In the genomic region with DNA sequence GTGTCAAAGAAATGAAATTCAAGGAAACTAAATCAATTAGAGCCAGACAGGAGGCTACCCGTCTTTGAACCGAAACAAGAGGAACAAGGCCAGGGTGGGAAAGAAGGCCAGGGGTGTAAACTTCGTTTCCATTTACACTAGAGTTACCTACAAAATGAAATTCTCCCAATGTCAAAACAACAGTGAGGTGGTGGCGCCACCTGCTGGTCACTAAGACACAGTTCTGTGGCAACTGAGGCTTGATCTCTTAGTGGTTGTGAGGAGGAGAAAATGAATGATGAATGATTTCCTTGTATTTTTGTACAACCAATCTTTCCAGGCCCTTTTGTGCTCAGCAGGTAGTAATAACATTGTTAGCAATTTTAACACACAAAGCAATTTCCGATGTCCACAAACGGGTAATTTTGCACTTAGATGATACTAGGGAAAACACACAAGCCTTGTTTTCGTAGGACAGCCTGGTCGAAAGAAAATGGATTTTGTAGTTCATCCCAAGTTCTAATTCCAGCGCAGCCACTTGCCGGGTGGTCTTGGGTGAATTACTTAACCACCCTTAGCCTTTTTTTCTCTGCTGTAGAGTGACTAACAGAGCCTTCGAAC, we compare ENCODE assay signal across 8 cellular contexts. TPM values are rescaled to one million over a fixed set of nuclear protein-coding genes. Genes with fewer than 3 reads are reported as not detected.
DNase-seq lines count a peak whose midpoint lies in the region; ATAC-seq and TF ChIP-seq lines count a peak whose summit lies in the region.

No MANE protein-coding gene starts in this region.

- H3K9ac ChIP-seq in KMS-11 = no peak overlapping the region

- no peaks in the 10 kb centered on the region for H3K27me3 ChIP-seq in KMS-11 (ENCODE audit: insufficient read depth, low read depth)
- H3K27me3 ChIP-seq in Panc1 (ENCODE audit: control insufficient read depth, insufficient read depth, low read length) = no peaks in the 10 kb centered on the region

- peak; percentile 97 for TF ChIP-seq CTCF in KMS-11 (conservative IDR thresholded peaks at IDR 0.05; ENCODE audit: low read depth, low read length)
- TF ChIP-seq CTCF in Panc1 (IDR thresholded peaks at IDR 0.05) = peak; percentile 84
- peak; percentile 92 for TF ChIP-seq CTCF in fibroblast of mammary gland (conservative IDR thresholded peaks at IDR 0.05; ENCODE audit: control insufficient read depth, insufficient read depth, low read depth, low read length)
- TF ChIP-seq CTCF in neural crest cell (conservative IDR thresholded peaks at IDR 0.05) = peak; percentile 95

- H3K36me3 ChIP-seq in KMS-11 (ENCODE audit: insufficient read depth) (no peaks in the 10 kb centered on the region), Panc1 (ENCODE audit: control insufficient read depth, insufficient read depth, low read length) (no peaks in the 10 kb centered on the region)

- 0 out of 2 replicates have a peak overlapping the region, but pooled peaks have one; percentile 23 for H2AFZ ChIP-seq in KMS-11 (ENCODE audit: low read depth)

- H3K27me3 Mint-ChIP-seq in activated T-cell treated with anti-CD3 and anti-CD28 coated beads, Interleukin-2, amount 50 U/mL, for 24 hours = no peaks in the 10 kb centered on the region
- H3K27me3 Mint-ChIP-seq in neural crest cell (ENCODE audit: low read depth) = no peaks in the 10 kb centered on the region
- H3K27me3 Mint-ChIP-seq in stimulated activated naive CD8-positive, alpha-beta T cell treated with anti-CD3 and anti-CD28 coated beads, Interleukin-15, amount 100 ng/mL, for 72 hours = no peaks in the 10 kb centered on the region

- intact Hi-C loops in Panc1 (cut with micrococcal nuclease; ENCODE audit: unreplicated experiment) = loop anchor here (1.0 to 5.0 kb wide), 2 partner anchors 406 to 507 kb away; no protein-coding TSS in a partner anchor

- H3K4me3 ChIP-seq in KMS-11 (IDR thresholded peaks at IDR 0.05; ENCODE audit: insufficient read depth, low read depth, low read length) (no peak overlapping the region), Panc1 (ENCODE audit: low read depth in 2 of 2, low read length in 2 of 2) (no peak overlapping the region), fibroblast of mammary gland (ENCODE audit: control insufficient read depth, low read depth, low read length) (no peak overlapping the region)

- no peaks in the 10 kb centered on the region for H4K20me1 ChIP-seq in KMS-11 (ENCODE audit: insufficient read depth)

- BruUV-seq in Panc1 (replicated peaks; lab: Mats Ljungman, UMichigan) = no TSS peak

- POLR2A ChIA-PET in Panc1 (lab: Charles Lee) = no interaction called here

- no peak overlapping the region for H3K4me3 Mint-ChIP-seq in activated T-cell treated with anti-CD3 and anti-CD28 coated beads, Interleukin-2, amount 50 U/mL, for 24 hours
- no peak overlapping the region for H3K4me3 Mint-ChIP-seq in neural crest cell
- no peak overlapping the region for H3K4me3 Mint-ChIP-seq in stimulated activated naive CD8-positive, alpha-beta T cell treated with anti-CD3 and anti-CD28 coated beads, Interleukin-15, amount 100 ng/mL, for 72 hours

- H3K4me1 Mint-ChIP-seq in activated T-cell treated with anti-CD3 and anti-CD28 coated beads, Interleukin-2, amount 50 U/mL, for 24 hours (ENCODE audit: low read depth) = peaks cover 7% of the 10 kb centered on the region
- H3K4me1 Mint-ChIP-seq in neural crest cell = peaks cover 21% of the 10 kb centered on the region
- H3K4me1 Mint-ChIP-seq in stimulated activated naive CD8-positive, alpha-beta T cell treated with anti-CD3 and anti-CD28 coated beads, Interleukin-15, amount 100 ng/mL, for 72 hours = peaks cover 6% of the 10 kb centered on the region

- no peaks in the 10 kb centered on the region for H3K36me3 Mint-ChIP-seq in activated T-cell treated with anti-CD3 and anti-CD28 coated beads, Interleukin-2, amount 50 U/mL, for 24 hours (ENCODE audit: low read depth)
- H3K36me3 Mint-ChIP-seq in neural crest cell (ENCODE audit: low read depth) = no peaks in the 10 kb centered on the region

- in situ Hi-C loops in ACHN (cut with HindIII; ENCODE audit: low pct_ligation_motif_present, low pct_unique_long_range_greater_than_20kb, low sequenced_read_pairs) = no loop called here
- in situ Hi-C loops in Panc1 (cut with HindIII; ENCODE audit: low pct_unique_long_range_greater_than_20kb, low sequenced_read_pairs) = no loop called here

- no peak overlapping the region for H3K4me2 ChIP-seq in KMS-11

- H3K27ac Mint-ChIP-seq in activated T-cell treated with anti-CD3 and anti-CD28 coated beads, Interleukin-2, amount 50 U/mL, for 24 hours = no peak overlapping the region
- no peak overlapping the region for H3K27ac Mint-ChIP-seq in neural crest cell (ENCODE audit: unreplicated experiment)
- H3K27ac Mint-ChIP-seq in stimulated activated naive CD8-positive, alpha-beta T cell treated with anti-CD3 and anti-CD28 coated beads, Interleukin-15, amount 100 ng/mL, for 72 hours = no peak overlapping the region

- H3K9me3 Mint-ChIP-seq in activated T-cell treated with anti-CD3 and anti-CD28 coated beads, Interleukin-2, amount 50 U/mL, for 24 hours = no peaks in the 10 kb centered on the region
- no peaks in the 10 kb centered on the region for H3K9me3 Mint-ChIP-seq in neural crest cell
- H3K9me3 Mint-ChIP-seq in stimulated activated naive CD8-positive, alpha-beta T cell treated with anti-CD3 and anti-CD28 coated beads, Interleukin-15, amount 100 ng/mL, for 72 hours = no peaks in the 10 kb centered on the region

- CTCF ChIA-PET in Panc1 (lab: Charles Lee) = no interaction called here

- H3K4me1 ChIP-seq in KMS-11 (ENCODE audit: low read depth, poor library complexity, severe bottlenecking) (no peaks in the 10 kb centered on the region), Panc1 (ENCODE audit: control insufficient read depth, insufficient read depth, low read length) (no peaks in the 10 kb centered on the region)

- H3K27ac ChIP-seq in KMS-11 (no peak overlapping the region), Panc1 (ENCODE audit: low read length) (no peak overlapping the region)

- H3K79me2 ChIP-seq in KMS-11 (ENCODE audit: insufficient read depth, low read depth) = no peaks in the 10 kb centered on the region

- no peaks in the 10 kb centered on the region for H3K9me3 ChIP-seq in Panc1 (ENCODE audit: control insufficient read depth, insufficient read depth, low read depth, low read length)

- peak; percentile 60 for DNase-seq in ACHN
- DNase-seq in Panc1 (ENCODE audit: low read depth, low spot score) = peak; percentile 22
- peak; percentile 77 for DNase-seq in activated T-cell treated with anti-CD3 and anti-CD28 coated beads, Interleukin-2, amount 50 U/mL, for 24 hours
- peak; percentile 61 for DNase-seq in fibroblast of mammary gland (ENCODE audit: low read depth)
- peak; percentile 68 for DNase-seq in neural crest cell (ENCODE audit: low read depth, low spot score)
- DNase-seq in stimulated activated naive CD8-positive, alpha-beta T cell treated with anti-CD3 and anti-CD28 coated beads, Interleukin-15, amount 100 ng/mL, for 72 hours = peak; percentile 50 to 59

- ATAC-seq in GM18858 (IDR thresholded peaks at IDR 0.05; ENCODE audit: unreplicated experiment) (peak; percentile 81), Panc1 (peak; percentile 82)
- ATAC-seq in stimulated activated naive CD8-positive, alpha-beta T cell treated with anti-CD3 and anti-CD28 coated beads, Interleukin-15, amount 100 ng/mL, for 72 hours = peak; percentile 80

RNA-seq across cellular contexts. Expression of a gene that starts 54.8 kb away (rescaled TPM):
- 221 TPM for total RNA-seq in Panc1 (2021; ENCODE audit: unreplicated experiment)
- 315 TPM for polyA plus RNA-seq in Panc1 (2012; ENCODE audit: insufficient read length)
- total RNA-seq in neural crest cell = 234 and 241 TPM in 2 replicates

Comparison
In these comparisons a context has a peak if more than half of its experiments do, and no peak if none do; other contexts are left out.
1. DNase-seq: peak in every context shown above with its lines; median percentile 77 in activated T-cell treated with anti-CD3 and anti-CD28 coated beads, Interleukin-2, amount 50 U/mL, for 24 hours; 68 in neural crest cell; 61 in fibroblast of mammary gland; 60 in ACHN; 54 in stimulated activated naive CD8-positive, alpha-beta T cell treated with anti-CD3 and anti-CD28 coated beads, Interleukin-15, amount 100 ng/mL, for 72 hours; 22 in Panc1.